Comparison of ENCODE assay signal across 30 cellular contexts in genomic region chr10:35819011-35819410, GRCh38.
"Had no signal": no experiment of that assay in that cellular context is flagged by ENCODE, and none has a peak within 500 bp of the region (broad histone marks: within the 10 kb centered on the region; RNA-seq: fewer than 3 reads in every experiment).

No MANE protein-coding gene starts in this region.

- FAIRE-seq: astrocyte had no signal

- DNase-seq: activated B cell treated with CpG ODN at 0.5 μM for 24 hours; activated CD4-positive, alpha-beta memory T cell treated with anti-CD3 and anti-CD28 coated beads for 36 hours; activated CD4-positive, alpha-beta T cell treated with anti-CD3 and anti-CD28 coated beads for 4 hours; activated CD4-positive, alpha-beta T cell treated with anti-CD3 and anti-CD28 coated beads, Interleukin-2, amount 10 ng/mL, durations not matched to agents 24 days and 14 days; activated CD4-positive, alpha-beta T cell treated with anti-CD3 and anti-CD28 coated beads, Interleukin-2, amount 50 U/mL, for 1 hour; activated CD4-positive, alpha-beta T cell treated with anti-CD3 and anti-CD28 coated beads, Interleukin-2, amount 50 U/mL, for 4 hours; activated CD4-positive, CD25-positive, alpha-beta regulatory T cell treated with anti-CD3 and anti-CD28 coated beads, Interleukin-2, amount 50 U/mL, for 72 hours; activated CD8-positive, alpha-beta memory T cell treated with anti-CD3 and anti-CD28 coated beads, Interleukin-2, amount 50 U/mL, for 4 hours; activated CD8-positive, alpha-beta T cell treated with anti-CD3 and anti-CD28 coated beads for 36 hours; activated effector memory CD4-positive, alpha-beta T cell treated with anti-CD3 and anti-CD28 coated beads, Interleukin-2, amount 50 U/mL, for 16 hours; activated gamma-delta T cell treated with Interleukin-2 at 50 U/mL for 16 hours; activated naive CD4-positive, alpha-beta T cell; activated naive CD4-positive, alpha-beta T cell treated with anti-CD3 and anti-CD28 coated beads for 36 hours; activated naive CD4-positive, alpha-beta T cell treated with anti-CD3 and anti-CD28 coated beads, Interleukin-2, amount 50 U/mL, for 16 hours; activated naive CD8-positive, alpha-beta T cell treated with anti-CD3 and anti-CD28 coated beads for 36 hours; activated T-cell treated with anti-CD3 and anti-CD28 coated beads for 4 hours; activated T-cell treated with anti-CD3 and anti-CD28 coated beads, Interleukin-2, amount 50 U/mL, for 1 hour; activated T-cell treated with anti-CD3 and anti-CD28 coated beads, Interleukin-2, amount 50 U/mL, for 4 hours; activated T-cell treated with anti-CD3 and anti-CD28 coated beads, Interleukin-2, amount 50 U/mL, for 72 hours; adrenal gland; amniotic stem cell; aorta; body of pancreas; brain microvascular endothelial cell; central memory CD4-positive, alpha-beta T cell; T-helper 17 cell; T-helper 9 cell had no signal

- ATAC-seq: activated CD8-positive, alpha-beta T cell treated with anti-CD3 and anti-CD28 coated beads for 36 hours; activated naive CD4-positive, alpha-beta T cell treated with anti-CD3 and anti-CD28 coated beads, Interleukin-2, amount 50 U/mL, for 72 hours; activated T-cell treated with anti-CD3 and anti-CD28 coated beads, Interleukin-2, amount 50 U/mL, for 4 hours; activated T-cell treated with anti-CD3 and anti-CD28 coated beads, Interleukin-2, amount 50 U/mL, for 72 hours; activated T-helper 17 cell treated with anti-CD3 and anti-CD28 coated beads, Interleukin-2, amount 50 U/mL, for 72 hours; body of pancreas; T-helper 17 cell had no signal
